12 cellular contexts compared by ENCODE assay signal in the genomic region with DNA sequence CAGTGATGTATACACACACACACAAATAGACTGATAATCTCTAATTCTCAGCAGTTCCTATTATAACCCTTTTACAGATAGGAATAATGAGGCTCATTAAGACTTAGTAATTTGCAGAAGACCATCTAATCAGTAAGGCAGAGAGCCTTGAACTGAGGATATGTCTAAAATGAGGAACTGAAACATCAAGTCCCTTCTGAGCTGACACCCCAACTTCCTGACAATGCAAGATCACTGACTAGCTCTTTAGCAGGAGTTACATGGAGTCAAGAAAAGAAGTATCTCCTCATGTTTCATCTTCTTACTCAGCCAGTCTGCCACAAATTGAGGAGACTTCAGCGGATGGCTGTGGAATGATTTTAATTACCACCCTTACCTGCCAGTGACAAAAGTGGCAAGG.
DNase-seq lines count a peak whose midpoint lies in the region; ATAC-seq lines count a peak whose summit lies in the region.
"Had no signal": no experiment of that assay in that cellular context is flagged by ENCODE, and none has a peak within 500 bp of the region (broad histone marks: within the 10 kb centered on the region; RNA-seq: fewer than 3 reads in every experiment).

No MANE protein-coding gene starts in this region.

- peak; percentile 51 for DNase-seq in CD1c-positive myeloid dendritic cell (ENCODE audit: extremely low spot score)
- peak; percentile 43 for DNase-seq in NAMALWA (ENCODE audit: low spot score)
- no peak for DNase-seq in activated CD8-positive, alpha-beta memory T cell treated with anti-CD3 and anti-CD28 coated beads, Interleukin-2, amount 50 U/mL, for 48 hours
- no peak for DNase-seq in A172 (ENCODE audit: low spot score)
- no peak for DNase-seq in HK-2 (ENCODE audit: unreplicated experiment)
- DNase-seq in activated CD4-positive, CD25-positive, alpha-beta regulatory T cell (lab: John Stamatoyannopoulos, UW): no peak
- DNase-seq: amniotic stem cell, kidney glomerular epithelial cell, retina had no signal

- ATAC-seq in GM19397 (IDR thresholded peaks at IDR 0.05; ENCODE audit: unreplicated experiment) (peak; percentile 97), HG02981 (IDR thresholded peaks at IDR 0.05; ENCODE audit: unreplicated experiment) (peak; percentile 95)
- ATAC-seq: esophagus mucosa had no signal

Comparison
In these comparisons a context has a peak if more than half of its experiments do, and no peak if none do; other contexts are left out.
1. DNase-seq: peak in CD1c-positive myeloid dendritic cell (single experiment) and NAMALWA (single experiment); none in activated CD8-positive, alpha-beta memory T cell treated with anti-CD3 and anti-CD28 coated beads, Interleukin-2, amount 50 U/mL, for 48 hours (single experiment), A172 (single experiment), HK-2 (single experiment) and activated CD4-positive, CD25-positive, alpha-beta regulatory T cell (0 of 4).